In genomic region chr12:130973906-130974305, GRCh38 we compare ENCODE assay signal across 22 cellular contexts. TPM values are rescaled to one million over a fixed set of nuclear protein-coding genes. Genes with fewer than 3 reads are reported as not detected.
"Had no signal": no experiment of that assay in that cellular context is flagged by ENCODE, and none has a peak within 500 bp of the region (broad histone marks: within the 10 kb centered on the region; RNA-seq: fewer than 3 reads in every experiment).

No MANE protein-coding gene starts in this region.

- ATAC-seq: left lung; naive thymus-derived CD4-positive, alpha-beta T cell; psoas muscle; stimulated activated effector memory CD8-positive, alpha-beta T cell treated with anti-CD3 and anti-CD28 coated beads, Interleukin-12 subunit alpha, Interleukin-12 subunit beta, amount 100 ng/mL, for 72 hours; stimulated activated naive CD8-positive, alpha-beta T cell treated with anti-CD3 and anti-CD28 coated beads, Interleukin-15, Interleukin-2, amounts not matched to agents 100 U/mL and 50 U/mL, for 24 hours had no signal

- H3K27ac ChIP-seq: left lung, neutrophil, psoas muscle, suprapubic skin, thyroid gland had no signal

- H3K4me3 ChIP-seq: left lung, psoas muscle, smooth muscle cell, suprapubic skin, thyroid gland, uterus had no signal

- H3K9me3 ChIP-seq: left lung, neutrophil, psoas muscle, suprapubic skin, thyroid gland, uterus had no signal

- DNase-seq: cerebellar nuclear complex; dermis blood vessel endothelial cell; erythroblast; foreskin melanocyte; head of caudate nucleus; hypothalamus; left lung; mesendoderm; naive thymus-derived CD4-positive, alpha-beta T cell; nephron progenitor cell; psoas muscle; retina; stimulated activated CD4-positive, alpha-beta T cell treated with anti-CD3 and anti-CD28 coated beads, Interleukin-4, amount 100 ng/mL, for 1 hour; stimulated activated CD8-positive, alpha-beta memory T cell treated with anti-CD3 and anti-CD28 coated beads, Interleukin-4, amount 100 ng/mL, for 48 hours; stimulated activated naive CD8-positive, alpha-beta T cell treated with anti-CD3 and anti-CD28 coated beads, Interleukin-15, Interleukin-2, amounts not matched to agents 100 U/mL and 50 U/mL, for 24 hours; thyroid gland had no signal

- H3K4me2 ChIP-seq: smooth muscle cell had no signal

- H3K36me3 ChIP-seq: neutrophil, thyroid gland, uterus had no signal

- H3K27me3 ChIP-seq: left lung, neutrophil, suprapubic skin, thyroid gland, uterus had no signal

- H3K4me1 ChIP-seq: psoas muscle, suprapubic skin, thyroid gland, uterus had no signal

RNA-seq across cellular contexts. Expression of gene ADGRD1, which starts 20.2 kb away (rescaled TPM):
- total RNA-seq: endothelial cell of umbilical vein, smooth muscle cell had no signal
- polyA plus RNA-seq: naive thymus-derived CD4-positive, alpha-beta T cell had no signal
